Comparison of ENCODE assay signal across 9 cellular contexts in genomic region chr6:105431226-105431625, GRCh38. TPM values are rescaled to one million over a fixed set of nuclear protein-coding genes. Genes with fewer than 3 reads are reported as not detected.
DNase-seq lines count a peak whose midpoint lies in the region; ATAC-seq, FAIRE-seq and TF ChIP-seq lines count a peak whose summit lies in the region.
"Had no signal": no experiment of that assay in that cellular context is flagged by ENCODE, and none has a peak within 500 bp of the region (broad histone marks: within the 10 kb centered on the region; RNA-seq: fewer than 3 reads in every experiment).

No MANE protein-coding gene starts in this region.

- POLR2A ChIA-PET in AG04450 (lab: Yijun Ruan, JAX), result interaction anchor here (0.6 to 0.7 kb wide), 4 partner anchors 192 to 882 kb away, joined by 3 to 6 read pairs (median 4); no protein-coding TSS in a partner anchor

- no peaks in the 10 kb centered on the region for H3K36me3 ChIP-seq in astrocyte (ENCODE audit: insufficient read depth, low read length)

- no peak overlapping the region for H3K9ac ChIP-seq in astrocyte (ENCODE audit: low read length)

- no peak overlapping the region for H3K27ac Mint-ChIP-seq in astrocyte (ENCODE audit: unreplicated experiment)
- H3K27ac Mint-ChIP-seq: stimulated activated naive CD8-positive, alpha-beta T cell treated with anti-CD3 and anti-CD28 coated beads, Interleukin-15, amount 100 ng/mL, for 72 hours had no signal

- no peaks in the 10 kb centered on the region for H3K27me3 Mint-ChIP-seq in astrocyte (ENCODE audit: low read depth, unreplicated experiment)
- H3K27me3 Mint-ChIP-seq: stimulated activated naive CD8-positive, alpha-beta T cell treated with anti-CD3 and anti-CD28 coated beads, Interleukin-15, amount 100 ng/mL, for 72 hours had no signal

- no peak overlapping the region for H3K4me3 Mint-ChIP-seq in astrocyte (ENCODE audit: unreplicated experiment)
- H3K4me3 Mint-ChIP-seq: stimulated activated naive CD8-positive, alpha-beta T cell treated with anti-CD3 and anti-CD28 coated beads, Interleukin-15, amount 100 ng/mL, for 72 hours had no signal

- H2AFZ ChIP-seq in astrocyte (ENCODE audit: low read depth, low read length), result no peak overlapping the region

- FAIRE-seq in astrocyte (lab: Jason Lieb, UNC), result peak; percentile 49

- no peaks in the 10 kb centered on the region for H3K79me2 ChIP-seq in astrocyte (ENCODE audit: insufficient read depth, low read length)

- DNase-seq in AG04450 (ENCODE audit: low read depth, low spot score) (peak; percentile 15), GM03348 (ENCODE audit: low spot score) (peak; percentile 55), NCI-H2029 treated with DMSO at 0.1 percent for 48 hours (lab: John Stamatoyannopoulos, UW) (peak; percentile 12), astrocyte (ENCODE audit: low read depth) (no peak), kidney tubule cell (ENCODE audit: low spot score) (peak; percentile 57), D341Med (ENCODE audit: low spot score) (no peak)
- DNase-seq in stimulated activated CD8-positive, alpha-beta memory T cell treated with anti-CD3 and anti-CD28 coated beads, Interleukin-4, amount 100 ng/mL, for 48 hours, result no peak

- H3K27me3 ChIP-seq in AG04450 (ENCODE audit: control insufficient read depth, insufficient read depth, low read length), result no peaks in the 10 kb centered on the region
- no peaks in the 10 kb centered on the region for H3K27me3 ChIP-seq in astrocyte (ENCODE audit: insufficient read depth, low read length)

- H3K9me3 Mint-ChIP-seq in astrocyte (ENCODE audit: unreplicated experiment), result peaks cover 10% of the 10 kb centered on the region
- H3K9me3 Mint-ChIP-seq: stimulated activated naive CD8-positive, alpha-beta T cell treated with anti-CD3 and anti-CD28 coated beads, Interleukin-15, amount 100 ng/mL, for 72 hours had no signal

- no peak overlapping the region for H3K4me3 ChIP-seq in AG04450 (ENCODE audit: low read depth, low read length)
- no peak overlapping the region for H3K4me3 ChIP-seq in astrocyte (ENCODE audit: insufficient read depth, low read depth, low read length)

- ATAC-seq in GM18870 (IDR thresholded peaks at IDR 0.05; ENCODE audit: unreplicated experiment), result no peak
- ATAC-seq: stimulated activated naive CD8-positive, alpha-beta T cell treated with anti-CD3 and anti-CD28 coated beads, Interleukin-15, amount 100 ng/mL, for 72 hours had no signal

- peaks cover 30% of the 10 kb centered on the region for H3K4me1 Mint-ChIP-seq in astrocyte (ENCODE audit: low read depth, unreplicated experiment)
- H3K4me1 Mint-ChIP-seq: stimulated activated naive CD8-positive, alpha-beta T cell treated with anti-CD3 and anti-CD28 coated beads, Interleukin-15, amount 100 ng/mL, for 72 hours had no signal

- H3K27ac ChIP-seq in AG04450 (ENCODE audit: low read depth, low read length), result no peak overlapping the region
- no peak overlapping the region for H3K27ac ChIP-seq in astrocyte (ENCODE audit: low read depth, low read length)

- H3K9me3 ChIP-seq in AG04450 (ENCODE audit: control insufficient read depth, insufficient read depth, low read length) (no peaks in the 10 kb centered on the region), astrocyte (ENCODE audit: insufficient read depth, low read depth, low read length) (no peaks in the 10 kb centered on the region)

- H3K36me3 Mint-ChIP-seq in astrocyte (ENCODE audit: low read depth, unreplicated experiment), result peaks cover 3% of the 10 kb centered on the region

- H4K20me1 ChIP-seq in astrocyte (ENCODE audit: insufficient read depth, low read length), result no peaks in the 10 kb centered on the region

- TF ChIP-seq CTCF in AG04450 (IDR thresholded peaks at IDR 0.05; ENCODE audit: low read depth, low read length) (peak; percentile 58), astrocyte (IDR thresholded peaks at IDR 0.05; ENCODE audit: insufficient read depth, low read depth, low read length) (peak; percentile 71)

- CTCF ChIA-PET in AG04450 (lab: Charles Lee), result interaction anchor here (0.6 to 4.7 kb wide), 48 partner anchors 12 to 1991 kb away, joined by 3 to 59 read pairs (median 4); partner anchors contain the start of genes ATG5 and PREP

- H3K4me1 ChIP-seq in astrocyte (ENCODE audit: insufficient read depth, low read length), result peaks cover 27% of the 10 kb centered on the region

- no peak overlapping the region for H3K4me2 ChIP-seq in astrocyte (ENCODE audit: low read length)

RNA-seq across cellular contexts. Expression of gene PREP, which starts 28.3 kb away (rescaled TPM):
- polyA plus RNA-seq in AG04450 (2011; rRNA removed), result 16.4 and 21.2 TPM in 2 replicates
- polyA minus RNA-seq in AG04450 (2011; rRNA and poly(A)+ RNA removed), result 29.7 and 31.2 TPM in 2 replicates
- total RNA-seq in astrocyte, result 55.4 and 56.0 TPM in 2 replicates

Comparison
In these comparisons a context has a peak if more than half of its experiments do, and no peak if none do; other contexts are left out.
1. DNase-seq: peak in AG04450 (single experiment), GM03348 (single experiment), NCI-H2029 treated with DMSO at 0.1 percent for 48 hours (single experiment) and kidney tubule cell (single experiment); none in astrocyte (single experiment), D341Med (single experiment) and stimulated activated CD8-positive, alpha-beta memory T cell treated with anti-CD3 and anti-CD28 coated beads, Interleukin-4, amount 100 ng/mL, for 48 hours (single experiment).